8 cellular contexts compared by ENCODE assay signal in the genomic region with DNA sequence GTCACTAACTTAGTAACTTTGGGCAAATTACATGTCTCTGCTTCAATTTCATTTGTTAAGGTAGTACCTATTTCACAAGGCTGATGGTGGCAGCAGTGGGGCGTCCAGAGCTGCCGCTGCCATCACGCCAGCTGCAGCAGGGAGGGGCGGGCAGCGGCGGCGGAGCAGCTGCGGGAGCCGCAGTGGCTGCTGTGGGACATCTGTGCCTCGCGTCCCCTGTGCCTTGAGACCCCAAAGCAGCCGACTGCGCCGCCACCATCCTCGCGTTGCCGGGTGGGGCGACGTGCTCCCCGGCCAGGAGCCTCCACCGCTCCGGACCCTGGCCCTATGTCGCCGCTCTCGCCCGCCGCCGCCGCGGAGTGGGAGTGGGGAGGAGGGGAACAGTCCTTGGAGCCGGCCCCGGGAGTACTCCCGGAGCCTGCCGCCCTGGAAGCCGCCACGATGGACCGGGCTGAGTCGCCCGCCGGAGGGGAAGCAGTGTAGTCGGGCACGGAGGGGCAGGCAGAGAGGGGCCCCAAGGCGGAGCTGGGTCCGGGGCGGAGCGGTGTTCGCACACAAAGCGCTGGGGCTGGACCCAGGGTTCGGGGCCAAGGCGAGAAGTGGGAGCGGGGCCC. TPM values are rescaled to one million over a fixed set of nuclear protein-coding genes. Genes with fewer than 3 reads are reported as not detected.
DNase-seq lines count a peak whose midpoint lies in the region; ATAC-seq lines count a peak whose summit lies in the region.

No MANE protein-coding gene starts in this region.

- DNase-seq in CD4-positive, CD25-positive, alpha-beta regulatory T cell, result peak in 2 of 3 donors; percentile 55 to 66
- peak; percentile 49 for DNase-seq in NCI-H460 (ENCODE audit: extremely low read depth, low read depth)
- DNase-seq in activated CD8-positive, alpha-beta memory T cell treated with anti-CD3 and anti-CD28 coated beads, Interleukin-2, amount 50 U/mL, for 4 hours, result peak; percentile 51
- DNase-seq in epidermal melanocyte (ENCODE audit: insufficient read length, low spot score), result peak; percentile 33
- DNase-seq in stimulated activated CD8-positive, alpha-beta memory T cell treated with anti-CD3 and anti-CD28 coated beads, Interleukin-2, amount 100 ng/mL, for 48 hours (ENCODE audit: low read depth in 2 of 2), result peak; percentile 37 to 39
- no peak for DNase-seq in NCI-H1694 treated with DMSO at 0.1 percent for 48 hours (lab: John Stamatoyannopoulos, UW)

- H3K4me1 Mint-ChIP-seq in CD4-positive, CD25-positive, alpha-beta regulatory T cell, result peaks cover 2 to 10% (median 7%) of the 10 kb centered on the region in 4 donors

- peaks cover 35% of the 10 kb centered on the region for H3K27me3 Mint-ChIP-seq in CD4-positive, CD25-positive, alpha-beta regulatory T cell

- H3K36me3 ChIP-seq in CD4-positive, CD25-positive, alpha-beta regulatory T cell (ENCODE audit: control insufficient read depth, insufficient read depth, low read length), result no peaks in the 10 kb centered on the region
- H3K36me3 ChIP-seq in mesodermal cell (ENCODE audit: control insufficient read depth, insufficient read depth, low read length), result no peaks in the 10 kb centered on the region

- peaks cover 6% of the 10 kb centered on the region for H3K27me3 ChIP-seq in CD4-positive, CD25-positive, alpha-beta regulatory T cell (ENCODE audit: control insufficient read depth, insufficient read depth, low read length)

- no peak overlapping the region for H3K27ac ChIP-seq in CD4-positive, CD25-positive, alpha-beta regulatory T cell (ENCODE audit: insufficient read depth, low read length, poor library complexity, severe bottlenecking)
- H3K27ac ChIP-seq in mesodermal cell (ENCODE audit: low read depth, low read length, severe bottlenecking), result peak overlapping the region; percentile 62

- ATAC-seq in CD4-positive, CD25-positive, alpha-beta regulatory T cell (ENCODE audit: low read depth in 2 of 2), result peak; percentile 81 to 85
- peak; percentile 66 for ATAC-seq in GM21723 (IDR thresholded peaks at IDR 0.05; ENCODE audit: unreplicated experiment)

- H3K4me3 Mint-ChIP-seq in CD4-positive, CD25-positive, alpha-beta regulatory T cell, result peak overlapping the region; percentile 78 to 85 (median 82)

- peaks cover 9% of the 10 kb centered on the region for H3K4me1 ChIP-seq in CD4-positive, CD25-positive, alpha-beta regulatory T cell (ENCODE audit: control insufficient read depth, insufficient read depth, low read length, poor library complexity, severe bottlenecking)
- peaks cover 3% of the 10 kb centered on the region for H3K4me1 ChIP-seq in mesodermal cell (ENCODE audit: control insufficient read depth, insufficient read depth, low read length, poor library complexity, severe bottlenecking)

- peak overlapping the region in 2 of 3 donors; percentile 23 to 45 for H3K27ac Mint-ChIP-seq in CD4-positive, CD25-positive, alpha-beta regulatory T cell

- no peaks in the 10 kb centered on the region for H3K36me3 Mint-ChIP-seq in CD4-positive, CD25-positive, alpha-beta regulatory T cell

- H3K9me3 Mint-ChIP-seq in CD4-positive, CD25-positive, alpha-beta regulatory T cell, result peaks cover 0 to 2% (median 0%) of the 10 kb centered on the region in 7 donors

- no peaks in the 10 kb centered on the region for H3K9me3 ChIP-seq in CD4-positive, CD25-positive, alpha-beta regulatory T cell (ENCODE audit: control insufficient read depth in 2 of 2, low read length in 2 of 2)
- H3K9me3 ChIP-seq in mesodermal cell (ENCODE audit: control insufficient read depth, low read length), result peaks cover 6% of the 10 kb centered on the region

- no peak overlapping the region for H3K4me3 ChIP-seq in CD4-positive, CD25-positive, alpha-beta regulatory T cell (ENCODE audit: low read depth, low read length)
- H3K4me3 ChIP-seq in mesodermal cell (ENCODE audit: extremely low read depth, insufficient read depth, low read length, poor library complexity, severe bottlenecking), result peak overlapping the region; percentile 69

- WGBS in mesodermal cell (ENCODE audit: insufficient coverage in 2 of 2), 2 experiments, result 0 to 3% methylated on average over 30 to 37 of the region's 51 CpGs

RNA-seq across cellular contexts. Expression of a gene that starts 51.4 kb away (rescaled TPM):
- not detected for total RNA-seq in CD4-positive, CD25-positive, alpha-beta regulatory T cell
- not detected for polyA plus RNA-seq in CD4-positive, CD25-positive, alpha-beta regulatory T cell
- not detected in 2 replicates for total RNA-seq in NCI-H460 (2014; rRNA removed; shearing (Covaris generic))
- not detected in 2 replicates for polyA plus RNA-seq in NCI-H460 (2014; cell fraction: nucleus; rRNA removed)
- polyA plus RNA-seq in mesodermal cell (2013, experiment 1 of 2), result 106 TPM
- polyA plus RNA-seq in mesodermal cell (2013, experiment 2 of 2), result 76.9 TPM
